Comparison of ENCODE assay signal across 8 cellular contexts in the genomic region with DNA sequence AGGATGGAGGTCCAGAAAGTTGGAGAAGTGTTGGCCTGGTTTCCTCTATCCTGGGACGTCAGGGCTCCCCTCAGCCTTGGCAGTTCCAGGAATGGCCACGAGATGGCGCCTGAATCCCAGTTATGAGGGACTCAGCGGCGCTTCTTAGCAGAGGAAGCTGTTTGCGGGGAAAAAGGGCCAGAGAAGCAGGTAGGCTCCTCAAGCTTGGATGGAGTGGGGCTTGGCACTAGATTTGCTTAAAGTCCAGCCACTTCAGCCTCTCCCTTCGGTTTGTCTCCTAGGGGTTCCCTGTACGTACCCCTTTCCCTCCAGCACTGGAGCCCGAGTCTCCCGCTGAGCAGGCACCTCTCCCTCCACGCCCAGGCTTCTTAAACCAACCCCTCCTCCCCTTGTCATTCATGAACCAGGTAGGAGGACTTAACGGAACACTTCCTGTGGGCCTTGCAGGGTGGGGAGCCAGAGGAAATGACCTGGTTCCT. TPM values are rescaled to one million over a fixed set of nuclear protein-coding genes. Genes with fewer than 3 reads are reported as not detected.
A peak's percentile ranks its signal among the peaks of the same experiment; 100 is the strongest.
DNase-seq lines count a peak whose midpoint lies in the region; ATAC-seq and TF ChIP-seq lines count a peak whose summit lies in the region.

No MANE protein-coding gene starts in this region.

- H3K4me3 ChIP-seq in adipocyte (ENCODE audit: low read length) (no peak overlapping the region), right atrium auricular region (peak overlapping the region in 1 of 2 donors; percentile 26), retinal pigment epithelial cell (ENCODE audit: low read length) (no peak overlapping the region)

- ATAC-seq in GM18907 (IDR thresholded peaks at IDR 0.05; ENCODE audit: unreplicated experiment) (peak; percentile 50), HG02973 (IDR thresholded peaks at IDR 0.05; ENCODE audit: unreplicated experiment) (no peak)

- H3K27me3 ChIP-seq in adipocyte (replicated peaks; ENCODE audit: control insufficient read depth, insufficient read depth, low read length), result no peaks in the 10 kb centered on the region
- no peaks in the 10 kb centered on the region for H3K27me3 ChIP-seq in right atrium auricular region

- DNase-seq in ACHN, result peak; percentile 75
- peak; percentile 71 for DNase-seq in NCI-H1048 (lab: John Stamatoyannopoulos, UW)
- DNase-seq in T-helper 1 cell, result peak; percentile 68 to 90 (median 76)
- peak; percentile 94 for DNase-seq in adipocyte (ENCODE audit: low read depth)
- peak; percentile 92 for DNase-seq in right atrium auricular region (ENCODE audit: low spot score)
- no peak for DNase-seq in retinal pigment epithelial cell (ENCODE audit: low read depth)

- no peak overlapping the region for H3K9ac ChIP-seq in adipocyte (ENCODE audit: low read length)

- TF ChIP-seq CTCF in right atrium auricular region (IDR thresholded peaks at IDR 0.05) (peak; percentile 96 to 98), retinal pigment epithelial cell (conservative IDR thresholded peaks at IDR 0.05; ENCODE audit: low read depth, low read length) (peak; percentile 98)

- H3K27ac ChIP-seq in right atrium auricular region, result no peak overlapping the region

- H3K4me1 ChIP-seq in adipocyte (ENCODE audit: control insufficient read depth, insufficient read depth, low read length) (peaks cover 5% of the 10 kb centered on the region), right atrium auricular region (peaks cover 0 to 18% of the 10 kb centered on the region in 2 donors)

- no peaks in the 10 kb centered on the region for H3K36me3 ChIP-seq in adipocyte (ENCODE audit: control insufficient read depth, insufficient read depth, low read length, severe bottlenecking)
- H3K36me3 ChIP-seq in right atrium auricular region, result no peaks in the 10 kb centered on the region

- no peaks in the 10 kb centered on the region for H3K9me3 ChIP-seq in adipocyte (ENCODE audit: control insufficient read depth, low read length)
- no peaks in the 10 kb centered on the region for H3K9me3 ChIP-seq in right atrium auricular region

- in situ Hi-C loops in ACHN (cut with HindIII; ENCODE audit: low pct_ligation_motif_present, low pct_unique_long_range_greater_than_20kb, low sequenced_read_pairs), result loop anchor here (25.0 kb wide), 1 partner anchor 243 kb away; no protein-coding TSS in a partner anchor

RNA-seq across cellular contexts. Expression of a gene that starts 32.0 kb away (rescaled TPM):
- total RNA-seq in right atrium auricular region, result 10 to 100 TPM; 31.6 to 34.8 TPM

RNA-seq across cellular contexts. Expression of a gene that starts 51.2 kb away (rescaled TPM):
- total RNA-seq in right atrium auricular region, result 100 to 1,000 TPM in 1 of 2 donors, 10 to 100 TPM in 1; 72.5 to 151 TPM
